1 cellular context compared by ENCODE assay signal in the genomic region with DNA sequence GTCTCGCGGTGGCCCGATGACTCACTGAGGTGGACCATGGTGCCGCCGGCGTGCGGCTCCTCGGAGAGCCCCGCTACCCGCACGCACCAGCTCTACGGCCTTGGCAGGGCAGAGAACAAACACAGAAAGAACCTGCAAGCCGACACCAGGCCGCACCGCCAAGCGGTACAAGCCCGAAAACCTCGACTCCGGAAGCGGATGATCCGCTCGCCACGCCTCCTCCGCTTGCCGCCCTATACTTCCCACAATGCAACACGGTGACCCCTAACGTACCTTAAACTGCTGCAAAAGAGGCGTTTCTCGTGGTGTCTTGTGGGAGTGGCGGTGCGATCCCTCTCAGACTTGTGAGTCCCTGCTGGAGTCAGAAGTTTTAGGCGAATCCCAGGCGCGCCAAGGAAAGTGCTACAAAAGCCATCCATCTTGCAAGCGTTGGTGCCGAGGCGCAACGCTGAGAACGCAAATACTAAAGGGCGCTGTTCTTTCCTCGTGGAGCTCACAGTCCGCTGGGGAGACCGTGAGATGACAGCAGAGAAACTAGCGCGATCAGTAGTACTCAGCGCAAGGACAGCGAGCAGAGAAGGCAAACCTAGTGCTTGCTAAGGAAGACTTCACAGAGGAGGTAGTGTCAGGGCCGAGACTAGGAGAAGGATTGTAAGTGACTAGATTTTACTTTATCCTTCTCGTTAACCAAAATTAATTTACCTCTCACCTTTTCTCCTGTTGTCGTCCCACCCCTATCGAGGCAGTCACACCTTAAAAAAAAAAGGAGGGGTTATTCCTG.
TF ChIP-seq lines count a peak whose summit lies in the region.

A gene (minus strand): TSS at position 200 of the 781 bp plus-strand sequence. CDS start 162 bp downstream, at position 38.

TF ChIP-seq in HepG2, 621 proteins besides CTCF, POLR2A, EP300 and RAD21 (continued from another document and continues in another):
- TF ChIP-seq RFXAP (CRISPR knock-in tag; IDR thresholded peaks at IDR 0.05; ENCODE audit: borderline replicate concordance) (0 out of 2 replicates have a peak, but pooled peaks have one; percentile 69), TARDBP (CRISPR knock-in tag; IDR thresholded peaks at IDR 0.05) (peak; percentile 94), AGO1 (IDR thresholded peaks at IDR 0.05; ENCODE audit: low read depth, low read length, poor library complexity, severe bottlenecking) (no peak), JARID2 (CRISPR knock-in tag; IDR thresholded peaks at IDR 0.05; ENCODE audit: insufficient replicate concordance) (no peak), ZSCAN21 (CRISPR knock-in tag; IDR thresholded peaks at IDR 0.05; ENCODE audit: borderline replicate concordance) (peak; percentile 86), ZNF326 (CRISPR knock-in tag; IDR thresholded peaks at IDR 0.05; ENCODE audit: borderline replicate concordance) (no peak), ZNF550 (CRISPR knock-in tag; IDR thresholded peaks at IDR 0.05; ENCODE audit: borderline replicate concordance) (0 out of 2 replicates have a peak, but pooled peaks have one; percentile 22), ZBTB20 (CRISPR knock-in tag; IDR thresholded peaks at IDR 0.05; ENCODE audit: borderline replicate concordance, low read depth) (peak; percentile 63; the same call in 1 of the 2 replicates), ZNF777 (CRISPR knock-in tag; IDR thresholded peaks at IDR 0.05) (0 out of 2 replicates have a peak, but pooled peaks have one; percentile 44), SP5 (CRISPR knock-in tag; IDR thresholded peaks at IDR 0.05; ENCODE audit: borderline replicate concordance, low read depth) (peak; percentile 92), RBFOX2 (IDR thresholded peaks at IDR 0.05; ENCODE audit: low read depth, low read length) (peak; percentile 90), SP140L (CRISPR knock-in tag; IDR thresholded peaks at IDR 0.05; ENCODE audit: borderline replicate concordance) (no peak), MTF2 (CRISPR knock-in tag; IDR thresholded peaks at IDR 0.05; ENCODE audit: borderline replicate concordance) (peak; percentile 2; the same call in 1 of the 2 replicates), GLI4 (CRISPR knock-in tag; IDR thresholded peaks at IDR 0.05; ENCODE audit: borderline replicate concordance) (no peak), GATA4 (IDR thresholded peaks at IDR 0.05; ENCODE audit: borderline replicate concordance, low read depth) (peak; percentile 32; the same call in 1 of the 2 replicates), ZMYM3 (CRISPR knock-in tag; IDR thresholded peaks at IDR 0.05) (peak; percentile 21; the same call in 1 of the 2 replicates), GTF3A (CRISPR knock-in tag; conservative IDR thresholded peaks at IDR 0.05) (no peak; the same call in 1 of the 2 replicates), SKI (IDR thresholded peaks at IDR 0.05; ENCODE audit: partially characterized antibody) (peak; percentile 34), ZFP36L1 (CRISPR knock-in tag; IDR thresholded peaks at IDR 0.05) (peak; percentile 85), SAP130 (CRISPR knock-in tag; IDR thresholded peaks at IDR 0.05; ENCODE audit: low read depth) (peak; percentile 99), SALL1 (CRISPR knock-in tag; IDR thresholded peaks at IDR 0.05) (peak; percentile 79), KLF15 (CRISPR knock-in tag; IDR thresholded peaks at IDR 0.05; ENCODE audit: borderline replicate concordance) (no peak), ZFP1 (CRISPR knock-in tag; IDR thresholded peaks at IDR 0.05) (peak; percentile 62; the same call in 1 of the 2 replicates), ZBTB7B (CRISPR knock-in tag; IDR thresholded peaks at IDR 0.05) (peak; percentile 55; the same call in 1 of the 2 replicates), ZNF713 (CRISPR knock-in tag; IDR thresholded peaks at IDR 0.05) (no peak), ATAD3A (CRISPR knock-in tag; IDR thresholded peaks at IDR 0.05) (no peak), SOX5 (CRISPR knock-in tag; IDR thresholded peaks at IDR 0.05; ENCODE audit: borderline replicate concordance) (no peak; the same call in none of the 2 replicates), ZNF251 (CRISPR knock-in tag; IDR thresholded peaks at IDR 0.05) (no peak), ZSCAN12 (CRISPR knock-in tag; IDR thresholded peaks at IDR 0.05) (no peak), KDM5B (CRISPR knock-in tag; IDR thresholded peaks at IDR 0.05; ENCODE audit: borderline replicate concordance) (peak; percentile 77; the same call in 1 of the 2 replicates)
- TF ChIP-seq, protein P1, sequence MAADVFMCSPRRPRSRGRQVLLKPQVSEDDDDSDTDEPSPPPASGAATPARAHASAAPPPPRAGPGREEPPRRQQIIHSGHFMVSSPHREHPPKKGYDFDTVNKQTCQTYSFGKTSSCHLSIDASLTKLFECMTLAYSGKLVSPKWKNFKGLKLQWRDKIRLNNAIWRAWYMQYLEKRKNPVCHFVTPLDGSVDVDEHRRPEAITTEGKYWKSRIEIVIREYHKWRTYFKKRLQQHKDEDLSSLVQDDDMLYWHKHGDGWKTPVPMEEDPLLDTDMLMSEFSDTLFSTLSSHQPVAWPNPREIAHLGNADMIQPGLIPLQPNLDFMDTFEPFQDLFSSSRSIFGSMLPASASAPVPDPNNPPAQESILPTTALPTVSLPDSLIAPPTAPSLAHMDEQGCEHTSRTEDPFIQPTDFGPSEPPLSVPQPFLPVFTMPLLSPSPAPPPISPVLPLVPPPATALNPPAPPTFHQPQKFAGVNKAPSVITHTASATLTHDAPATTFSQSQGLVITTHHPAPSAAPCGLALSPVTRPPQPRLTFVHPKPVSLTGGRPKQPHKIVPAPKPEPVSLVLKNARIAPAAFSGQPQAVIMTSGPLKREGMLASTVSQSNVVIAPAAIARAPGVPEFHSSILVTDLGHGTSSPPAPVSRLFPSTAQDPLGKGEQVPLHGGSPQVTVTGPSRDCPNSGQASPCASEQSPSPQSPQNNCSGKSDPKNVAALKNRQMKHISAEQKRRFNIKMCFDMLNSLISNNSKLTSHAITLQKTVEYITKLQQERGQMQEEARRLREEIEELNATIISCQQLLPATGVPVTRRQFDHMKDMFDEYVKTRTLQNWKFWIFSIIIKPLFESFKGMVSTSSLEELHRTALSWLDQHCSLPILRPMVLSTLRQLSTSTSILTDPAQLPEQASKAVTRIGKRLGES (CRISPR knock-in tag; IDR thresholded peaks at IDR 0.05; ENCODE audit: borderline replicate concordance) = no peak
- TF ChIP-seq, protein P2, sequence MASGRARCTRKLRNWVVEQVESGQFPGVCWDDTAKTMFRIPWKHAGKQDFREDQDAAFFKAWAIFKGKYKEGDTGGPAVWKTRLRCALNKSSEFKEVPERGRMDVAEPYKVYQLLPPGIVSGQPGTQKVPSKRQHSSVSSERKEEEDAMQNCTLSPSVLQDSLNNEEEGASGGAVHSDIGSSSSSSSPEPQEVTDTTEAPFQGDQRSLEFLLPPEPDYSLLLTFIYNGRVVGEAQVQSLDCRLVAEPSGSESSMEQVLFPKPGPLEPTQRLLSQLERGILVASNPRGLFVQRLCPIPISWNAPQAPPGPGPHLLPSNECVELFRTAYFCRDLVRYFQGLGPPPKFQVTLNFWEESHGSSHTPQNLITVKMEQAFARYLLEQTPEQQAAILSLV (CRISPR knock-in tag; IDR thresholded peaks at IDR 0.05; ENCODE audit: borderline replicate concordance) = no peak
- TF ChIP-seq, protein P3, sequence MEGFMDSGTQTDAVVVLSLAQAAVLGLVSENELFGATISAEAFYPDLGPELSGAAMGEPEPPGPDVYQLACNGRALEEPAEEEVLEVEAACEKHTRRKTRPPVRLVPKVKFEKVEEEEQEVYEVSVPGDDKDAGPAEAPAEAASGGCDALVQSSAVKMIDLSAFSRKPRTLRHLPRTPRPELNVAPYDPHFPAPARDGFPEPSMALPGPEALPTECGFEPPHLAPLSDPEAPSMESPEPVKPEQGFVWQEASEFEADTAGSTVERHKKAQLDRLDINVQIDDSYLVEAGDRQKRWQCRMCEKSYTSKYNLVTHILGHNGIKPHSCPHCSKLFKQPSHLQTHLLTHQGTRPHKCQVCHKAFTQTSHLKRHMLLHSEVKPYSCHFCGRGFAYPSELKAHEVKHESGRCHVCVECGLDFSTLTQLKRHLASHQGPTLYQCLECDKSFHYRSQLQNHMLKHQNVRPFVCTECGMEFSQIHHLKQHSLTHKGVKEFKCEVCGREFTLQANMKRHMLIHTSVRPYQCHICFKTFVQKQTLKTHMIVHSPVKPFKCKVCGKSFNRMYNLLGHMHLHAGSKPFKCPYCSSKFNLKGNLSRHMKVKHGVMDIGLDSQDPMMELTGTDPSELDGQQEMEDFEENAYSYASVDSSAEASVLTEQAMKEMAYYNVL (CRISPR knock-in tag; IDR thresholded peaks at IDR 0.05; ENCODE audit: borderline replicate concordance) = peak; percentile 68; the same call in 1 of the 2 replicates
- TF ChIP-seq, protein P4, sequence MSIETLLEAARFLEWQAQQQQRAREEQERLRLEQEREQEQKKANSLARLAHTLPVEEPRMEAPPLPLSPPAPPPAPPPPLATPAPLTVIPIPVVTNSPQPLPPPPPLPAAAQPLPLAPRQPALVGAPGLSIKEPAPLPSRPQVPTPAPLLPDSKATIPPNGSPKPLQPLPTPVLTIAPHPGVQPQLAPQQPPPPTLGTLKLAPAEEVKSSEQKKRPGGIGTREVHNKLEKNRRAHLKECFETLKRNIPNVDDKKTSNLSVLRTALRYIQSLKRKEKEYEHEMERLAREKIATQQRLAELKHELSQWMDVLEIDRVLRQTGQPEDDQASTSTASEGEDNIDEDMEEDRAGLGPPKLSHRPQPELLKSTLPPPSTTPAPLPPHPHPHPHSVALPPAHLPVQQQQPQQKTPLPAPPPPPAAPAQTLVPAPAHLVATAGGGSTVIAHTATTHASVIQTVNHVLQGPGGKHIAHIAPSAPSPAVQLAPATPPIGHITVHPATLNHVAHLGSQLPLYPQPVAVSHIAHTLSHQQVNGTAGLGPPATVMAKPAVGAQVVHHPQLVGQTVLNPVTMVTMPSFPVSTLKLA (IDR thresholded peaks at IDR 0.05) = peak; percentile 55
- TF ChIP-seq, protein P5, sequence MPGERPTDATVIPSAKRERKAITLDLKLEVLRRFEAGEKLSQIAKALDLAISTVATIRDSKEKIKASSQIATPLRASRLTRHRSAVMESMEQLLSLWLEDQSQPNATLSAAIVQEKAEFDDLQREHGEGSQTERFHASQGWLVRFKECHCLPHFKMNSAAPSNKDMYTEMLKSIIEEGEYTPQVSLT (CRISPR knock-in tag; IDR thresholded peaks at IDR 0.05; ENCODE audit: borderline replicate concordance, low read depth) = no peak
- TF ChIP-seq, protein P6, sequence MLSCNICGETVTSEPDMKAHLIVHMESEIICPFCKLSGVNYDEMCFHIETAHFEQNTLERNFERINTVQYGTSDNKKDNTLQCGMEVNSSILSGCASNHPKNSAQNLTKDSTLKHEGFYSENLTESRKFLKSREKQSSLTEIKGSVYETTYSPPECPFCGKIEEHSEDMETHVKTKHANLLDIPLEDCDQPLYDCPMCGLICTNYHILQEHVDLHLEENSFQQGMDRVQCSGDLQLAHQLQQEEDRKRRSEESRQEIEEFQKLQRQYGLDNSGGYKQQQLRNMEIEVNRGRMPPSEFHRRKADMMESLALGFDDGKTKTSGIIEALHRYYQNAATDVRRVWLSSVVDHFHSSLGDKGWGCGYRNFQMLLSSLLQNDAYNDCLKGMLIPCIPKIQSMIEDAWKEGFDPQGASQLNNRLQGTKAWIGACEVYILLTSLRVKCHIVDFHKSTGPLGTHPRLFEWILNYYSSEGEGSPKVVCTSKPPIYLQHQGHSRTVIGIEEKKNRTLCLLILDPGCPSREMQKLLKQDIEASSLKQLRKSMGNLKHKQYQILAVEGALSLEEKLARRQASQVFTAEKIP (CRISPR knock-in tag; IDR thresholded peaks at IDR 0.05; ENCODE audit: borderline replicate concordance) = no peak
- TF ChIP-seq, protein P7, sequence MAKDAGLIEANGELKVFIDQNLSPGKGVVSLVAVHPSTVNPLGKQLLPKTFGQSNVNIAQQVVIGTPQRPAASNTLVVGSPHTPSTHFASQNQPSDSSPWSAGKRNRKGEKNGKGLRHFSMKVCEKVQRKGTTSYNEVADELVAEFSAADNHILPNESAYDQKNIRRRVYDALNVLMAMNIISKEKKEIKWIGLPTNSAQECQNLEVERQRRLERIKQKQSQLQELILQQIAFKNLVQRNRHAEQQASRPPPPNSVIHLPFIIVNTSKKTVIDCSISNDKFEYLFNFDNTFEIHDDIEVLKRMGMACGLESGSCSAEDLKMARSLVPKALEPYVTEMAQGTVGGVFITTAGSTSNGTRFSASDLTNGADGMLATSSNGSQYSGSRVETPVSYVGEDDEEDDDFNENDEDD (CRISPR knock-in tag; IDR thresholded peaks at IDR 0.05; ENCODE audit: borderline replicate concordance) = peak; percentile 96; the same call in 1 of the 2 replicates
- TF ChIP-seq, protein P8, sequence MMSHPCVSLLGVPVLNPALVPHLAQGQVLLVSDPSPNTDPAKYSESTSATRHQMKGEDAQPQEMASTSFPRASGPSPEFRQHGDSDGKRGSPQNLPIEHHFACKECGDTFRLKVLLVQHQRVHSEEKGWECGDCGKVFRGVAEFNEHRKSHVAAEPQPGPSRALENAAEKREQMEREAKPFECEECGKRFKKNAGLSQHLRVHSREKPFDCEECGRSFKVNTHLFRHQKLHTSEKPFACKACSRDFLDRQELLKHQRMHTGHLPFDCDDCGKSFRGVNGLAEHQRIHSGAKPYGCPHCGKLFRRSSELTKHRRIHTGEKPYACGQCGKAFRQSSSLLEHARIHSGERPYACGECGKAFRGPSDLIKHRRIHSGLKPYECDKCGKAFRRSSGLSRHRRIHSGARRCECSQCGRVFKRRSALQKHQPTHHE (CRISPR knock-in tag; IDR thresholded peaks at IDR 0.05; ENCODE audit: borderline replicate concordance) = no peak
- TF ChIP-seq, protein P9, sequence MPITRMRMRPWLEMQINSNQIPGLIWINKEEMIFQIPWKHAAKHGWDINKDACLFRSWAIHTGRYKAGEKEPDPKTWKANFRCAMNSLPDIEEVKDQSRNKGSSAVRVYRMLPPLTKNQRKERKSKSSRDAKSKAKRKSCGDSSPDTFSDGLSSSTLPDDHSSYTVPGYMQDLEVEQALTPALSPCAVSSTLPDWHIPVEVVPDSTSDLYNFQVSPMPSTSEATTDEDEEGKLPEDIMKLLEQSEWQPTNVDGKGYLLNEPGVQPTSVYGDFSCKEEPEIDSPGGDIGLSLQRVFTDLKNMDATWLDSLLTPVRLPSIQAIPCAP (CRISPR knock-in tag; IDR thresholded peaks at IDR 0.05; ENCODE audit: low read depth) = no peak
- TF ChIP-seq, protein P10, sequence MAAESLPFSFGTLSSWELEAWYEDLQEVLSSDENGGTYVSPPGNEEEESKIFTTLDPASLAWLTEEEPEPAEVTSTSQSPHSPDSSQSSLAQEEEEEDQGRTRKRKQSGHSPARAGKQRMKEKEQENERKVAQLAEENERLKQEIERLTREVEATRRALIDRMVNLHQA (CRISPR knock-in tag; IDR thresholded peaks at IDR 0.05) = no peak
- TF ChIP-seq, protein P11, sequence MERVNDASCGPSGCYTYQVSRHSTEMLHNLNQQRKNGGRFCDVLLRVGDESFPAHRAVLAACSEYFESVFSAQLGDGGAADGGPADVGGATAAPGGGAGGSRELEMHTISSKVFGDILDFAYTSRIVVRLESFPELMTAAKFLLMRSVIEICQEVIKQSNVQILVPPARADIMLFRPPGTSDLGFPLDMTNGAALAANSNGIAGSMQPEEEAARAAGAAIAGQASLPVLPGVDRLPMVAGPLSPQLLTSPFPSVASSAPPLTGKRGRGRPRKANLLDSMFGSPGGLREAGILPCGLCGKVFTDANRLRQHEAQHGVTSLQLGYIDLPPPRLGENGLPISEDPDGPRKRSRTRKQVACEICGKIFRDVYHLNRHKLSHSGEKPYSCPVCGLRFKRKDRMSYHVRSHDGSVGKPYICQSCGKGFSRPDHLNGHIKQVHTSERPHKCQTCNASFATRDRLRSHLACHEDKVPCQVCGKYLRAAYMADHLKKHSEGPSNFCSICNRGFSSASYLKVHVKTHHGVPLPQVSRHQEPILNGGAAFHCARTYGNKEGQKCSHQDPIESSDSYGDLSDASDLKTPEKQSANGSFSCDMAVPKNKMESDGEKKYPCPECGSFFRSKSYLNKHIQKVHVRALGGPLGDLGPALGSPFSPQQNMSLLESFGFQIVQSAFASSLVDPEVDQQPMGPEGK (CRISPR knock-in tag; IDR thresholded peaks at IDR 0.05) = no peak; the same call in 1 of the 2 replicates
